15 cellular contexts compared by ENCODE assay signal in the genomic region with DNA sequence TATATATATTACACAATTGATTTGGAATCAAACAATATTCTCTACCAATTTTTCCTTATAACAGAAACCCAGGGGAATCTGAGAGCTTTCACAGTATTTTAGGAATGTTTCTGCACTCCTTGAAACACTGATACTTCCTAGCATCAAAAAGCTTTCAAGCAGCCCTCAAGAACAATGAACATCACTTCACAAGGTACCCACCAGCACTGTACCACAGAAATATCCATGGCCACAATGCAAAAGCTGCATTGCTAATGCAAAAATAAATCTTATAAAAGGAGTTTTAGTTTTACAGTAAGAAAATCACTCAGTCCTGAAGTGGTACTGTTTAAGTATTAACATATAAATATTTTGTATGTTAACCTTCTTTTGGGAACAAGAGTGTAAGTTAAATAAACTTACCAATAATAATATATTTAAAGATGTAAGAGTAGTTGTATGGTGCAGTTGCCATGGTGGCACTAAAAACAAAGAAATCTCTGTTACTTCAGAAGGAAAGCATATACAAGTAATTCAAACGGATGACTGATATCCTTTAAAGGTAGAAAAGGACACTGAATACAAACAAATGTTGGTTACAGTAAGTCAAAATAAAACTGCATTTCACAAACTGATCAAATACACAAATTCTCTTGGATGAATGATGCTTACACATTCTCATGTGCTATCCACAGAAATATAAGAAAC. TPM values are rescaled to one million over a fixed set of nuclear protein-coding genes. Genes with fewer than 3 reads are reported as not detected.
DNase-seq lines count a peak whose midpoint lies in the region; ATAC-seq and TF ChIP-seq lines count a peak whose summit lies in the region.
"Had no signal": no experiment of that assay in that cellular context is flagged by ENCODE, and none has a peak within 500 bp of the region (broad histone marks: within the 10 kb centered on the region; RNA-seq: fewer than 3 reads in every experiment).

No MANE protein-coding gene starts in this region.

- CTCF ChIA-PET in CD8-positive, alpha-beta T cell (lab: Charles Lee) = interaction anchor here (1.5 kb wide), 1 partner anchor 20 kb away, joined by 8 read pairs; no protein-coding TSS in a partner anchor
- CTCF ChIA-PET in GM10248 (lab: Yijun Ruan, JAX) = interaction anchor here (1.7 to 3.8 kb wide), 2 partner anchors 8 to 20 kb away, joined by 5 to 13 read pairs; partner anchors contain the start of gene RAB14

- H3K36me3 Mint-ChIP-seq in CD8-positive, alpha-beta T cell = peaks cover 27% of the 10 kb centered on the region
- peaks cover 24% of the 10 kb centered on the region for H3K36me3 Mint-ChIP-seq in effector memory CD8-positive, alpha-beta T cell (ENCODE audit: insufficient read depth)
- no peaks in the 10 kb centered on the region for H3K36me3 Mint-ChIP-seq in natural killer cell treated with Interleukin-12 subunit alpha and Interleukin-12 subunit beta and Interleukin-15 and Interleukin-18, amount 100 ng/mL, for 72 hours

- no peaks in the 10 kb centered on the region for H3K9me3 ChIP-seq in CD8-positive, alpha-beta T cell (ENCODE audit: low read length)
- H3K9me3 ChIP-seq: esophagus squamous epithelium had no signal

- no peak for ATAC-seq in CD8-positive, alpha-beta T cell
- ATAC-seq in effector memory CD8-positive, alpha-beta T cell (replicated peaks) = peak; percentile 43
- no peak for ATAC-seq in natural killer cell treated with Interleukin-12 subunit alpha and Interleukin-12 subunit beta and Interleukin-15 and Interleukin-18, amount 100 ng/mL, for 72 hours
- no peak for ATAC-seq in HG02642 (IDR thresholded peaks at IDR 0.05; ENCODE audit: poor library complexity, unreplicated experiment)
- ATAC-seq: left lobe of liver had no signal

- no peaks in the 10 kb centered on the region for H3K9me3 Mint-ChIP-seq in CD8-positive, alpha-beta T cell
- H3K9me3 Mint-ChIP-seq in effector memory CD8-positive, alpha-beta T cell = no peaks in the 10 kb centered on the region
- no peaks in the 10 kb centered on the region for H3K9me3 Mint-ChIP-seq in natural killer cell treated with Interleukin-12 subunit alpha and Interleukin-12 subunit beta and Interleukin-15 and Interleukin-18, amount 100 ng/mL, for 72 hours
- H3K9me3 Mint-ChIP-seq: activated CD4-positive, alpha-beta memory T cell treated with anti-CD3 and anti-CD28 coated beads, Interleukin-2, amount 10 ng/mL, durations not matched to agents 7 days and 5 days had no signal

- H3K27ac ChIP-seq in CD8-positive, alpha-beta T cell (ENCODE audit: low read depth, low read length) = no peak overlapping the region
- H3K27ac ChIP-seq: C4-2B had no signal

- H3K4me3 Mint-ChIP-seq in CD8-positive, alpha-beta T cell = no peak overlapping the region
- H3K4me3 Mint-ChIP-seq in effector memory CD8-positive, alpha-beta T cell = peak overlapping the region in 1 of 2 donors; percentile 69
- no peak overlapping the region for H3K4me3 Mint-ChIP-seq in natural killer cell treated with Interleukin-12 subunit alpha and Interleukin-12 subunit beta and Interleukin-15 and Interleukin-18, amount 100 ng/mL, for 72 hours
- H3K4me3 Mint-ChIP-seq: activated CD4-positive, alpha-beta memory T cell treated with anti-CD3 and anti-CD28 coated beads, Interleukin-2, amount 10 ng/mL, durations not matched to agents 7 days and 5 days had no signal

- H3K4me1 Mint-ChIP-seq in CD8-positive, alpha-beta T cell (ENCODE audit: low read depth) = peaks cover 87% of the 10 kb centered on the region
- H3K4me1 Mint-ChIP-seq in effector memory CD8-positive, alpha-beta T cell (ENCODE audit: low read depth in 2 of 2) = peaks cover 31 to 69% of the 10 kb centered on the region in 2 donors
- H3K4me1 Mint-ChIP-seq in natural killer cell treated with Interleukin-12 subunit alpha and Interleukin-12 subunit beta and Interleukin-15 and Interleukin-18, amount 100 ng/mL, for 72 hours (ENCODE audit: low read depth in 2 of 2) = peaks cover 41 to 78% of the 10 kb centered on the region in 2 donors

- TF ChIP-seq CTCF in CD8-positive, alpha-beta T cell (IDR thresholded peaks at IDR 0.05) = no peak
- TF ChIP-seq CTCF in GM10248 (IDR thresholded peaks at IDR 0.05; ENCODE audit: control extremely low read depth, extremely low read depth, low read depth, missing control alignments) = no peak

- no peaks in the 10 kb centered on the region for H3K27me3 Mint-ChIP-seq in CD8-positive, alpha-beta T cell (ENCODE audit: low read depth)
- no peaks in the 10 kb centered on the region for H3K27me3 Mint-ChIP-seq in effector memory CD8-positive, alpha-beta T cell
- no peaks in the 10 kb centered on the region for H3K27me3 Mint-ChIP-seq in natural killer cell treated with Interleukin-12 subunit alpha and Interleukin-12 subunit beta and Interleukin-15 and Interleukin-18, amount 100 ng/mL, for 72 hours
- H3K27me3 Mint-ChIP-seq: activated CD4-positive, alpha-beta memory T cell treated with anti-CD3 and anti-CD28 coated beads, Interleukin-2, amount 10 ng/mL, durations not matched to agents 7 days and 5 days had no signal

- H3K27me3 ChIP-seq in CD8-positive, alpha-beta T cell (ENCODE audit: insufficient read depth, low read length) = no peaks in the 10 kb centered on the region
- H3K27me3 ChIP-seq: esophagus squamous epithelium had no signal

- POLR2A ChIA-PET in CD8-positive, alpha-beta T cell (lab: Charles Lee) = no interaction called here
- POLR2A ChIA-PET in GM10248 (lab: Yijun Ruan, JAX) = interaction anchor here (1.2 kb wide), 1 partner anchor 9 kb away, joined by 3 read pairs; no protein-coding TSS in a partner anchor

- peak overlapping the region; percentile 76 for H3K27ac Mint-ChIP-seq in CD8-positive, alpha-beta T cell
- peak overlapping the region in 1 of 2 donors; percentile 92 for H3K27ac Mint-ChIP-seq in effector memory CD8-positive, alpha-beta T cell
- peak overlapping the region; percentile 49 to 52 for H3K27ac Mint-ChIP-seq in natural killer cell treated with Interleukin-12 subunit alpha and Interleukin-12 subunit beta and Interleukin-15 and Interleukin-18, amount 100 ng/mL, for 72 hours
- H3K27ac Mint-ChIP-seq: activated CD4-positive, alpha-beta memory T cell treated with anti-CD3 and anti-CD28 coated beads, Interleukin-2, amount 10 ng/mL, durations not matched to agents 7 days and 5 days had no signal

- no peak overlapping the region for H3K4me3 ChIP-seq in CD8-positive, alpha-beta T cell (ENCODE audit: low read depth, low read length)
- H3K4me3 ChIP-seq: esophagus squamous epithelium had no signal

- no peaks in the 10 kb centered on the region for H3K36me3 ChIP-seq in CD8-positive, alpha-beta T cell (ENCODE audit: insufficient read depth, low read length)

- peaks cover 75% of the 10 kb centered on the region for H3K4me1 ChIP-seq in CD8-positive, alpha-beta T cell (ENCODE audit: insufficient read depth, low read length)

- DNase-seq in CD8-positive, alpha-beta T cell = no peak
- DNase-seq in NAMALWA (ENCODE audit: low spot score) = peak; percentile 44
- DNase-seq in effector memory CD8-positive, alpha-beta T cell = no peak
- no peak for DNase-seq in natural killer cell treated with Interleukin-12 subunit alpha and Interleukin-12 subunit beta and Interleukin-15 and Interleukin-18, amount 100 ng/mL, for 72 hours (ENCODE audit: low spot score)
- no peak for DNase-seq in AG08396 (ENCODE audit: low spot score)
- no peak for DNase-seq in GM10248 (ENCODE audit: extremely low spot score)
- DNase-seq: activated CD4-positive, alpha-beta memory T cell treated with anti-CD3 and anti-CD28 coated beads, Interleukin-2, amount 10 ng/mL, durations not matched to agents 7 days and 5 days; esophagus squamous epithelium; GOT3; NCI-H1694; OCI-M1; SW 1271 had no signal

- intact Hi-C loops in CD8-positive, alpha-beta T cell (cut with DNase I, micrococcal nuclease) = loop anchor here in 1 of 2 experiments (1.0 kb wide), 1 partner anchor 7 kb away; no protein-coding TSS in a partner anchor

RNA-seq across cellular contexts. Expression of gene RAB14, which starts 8.6 kb away (rescaled TPM):
- 10 to 100 TPM; 58.8 to 60.4 TPM for total RNA-seq in CD8-positive, alpha-beta T cell
- total RNA-seq in natural killer cell treated with Interleukin-12 subunit alpha and Interleukin-12 subunit beta and Interleukin-15 and Interleukin-18, amount 100 ng/mL, for 72 hours = 10 to 100 TPM; 40.6 to 73.8 TPM
